In the genomic region with DNA sequence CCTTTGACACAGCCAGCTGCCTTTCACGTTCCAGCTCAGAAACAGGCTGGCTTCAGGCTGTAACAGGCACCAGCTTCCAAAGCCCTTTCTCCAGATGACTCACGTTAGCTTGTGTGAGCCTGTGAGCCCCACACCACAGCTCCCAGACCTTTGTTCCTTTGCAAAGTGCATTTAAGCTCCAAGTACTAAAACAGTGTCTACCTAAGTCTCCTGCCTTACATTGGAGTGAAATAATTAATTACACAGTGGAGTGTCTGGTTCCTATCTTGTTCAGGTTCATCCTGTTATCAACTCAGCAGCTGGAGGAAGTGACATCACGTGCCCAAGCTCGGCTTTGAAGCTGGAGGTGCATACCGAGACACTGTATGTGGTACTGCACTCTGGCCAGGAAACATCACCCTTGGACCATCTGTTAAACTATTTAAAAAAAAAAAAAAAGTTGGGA, we compare ENCODE assay signal across 8 cellular contexts.
DNase-seq lines count a peak whose midpoint lies in the region; ATAC-seq and TF ChIP-seq lines count a peak whose summit lies in the region.

No MANE protein-coding gene starts in this region.

- BruUV-seq in HCT116 (replicated peaks; lab: Mats Ljungman, UMichigan), result no TSS peak

- no peak overlapping the region for H2AFZ ChIP-seq in HCT116 (ENCODE audit: low read depth, low read length, poor library complexity, severe bottlenecking)

- intact Hi-C loops in HCT116 (cut with micrococcal nuclease), result no loop called here

- POLR2A ChIA-PET in HCT116 (lab: Charles Lee), result no interaction called here
- POLR2A ChIA-PET in T-cell (lab: Charles Lee), result interaction anchor here (0.6 to 1.1 kb wide), 5 partner anchors 12 to 464 kb away, joined by 3 to 6 read pairs (median 4); no protein-coding TSS in a partner anchor

- H3K4me1 ChIP-seq in HCT116 (ENCODE audit: control insufficient read depth in 1 of 2, insufficient read depth in 2 of 2, low read length in 2 of 2), result no peaks in the 10 kb centered on the region

- DNase-seq in AG08396 (ENCODE audit: low spot score) (peak; percentile 67), HCT116 (ENCODE audit: low read depth, low spot score) (no peak), T-cell (peak; percentile 51 to 90 (median 82)), astrocyte of the spinal cord (ENCODE audit: low read depth, low spot score) (peak; percentile 80), iris pigment epithelial cell (ENCODE audit: low read depth) (peak; percentile 96), smooth muscle cell of the brain vasculature (ENCODE audit: low read depth, low spot score) (peak; percentile 36), DMS79 (lab: John Stamatoyannopoulos, UW) (no peak)

- no peaks in the 10 kb centered on the region for H4K20me1 ChIP-seq in HCT116 (ENCODE audit: insufficient read depth)

- RAD21 ChIA-PET in HCT116 (lab: Charles Lee; ENCODE audit: low non-redundant PET in 1 of 2, low total read pairs in 2 of 2, uncharacterized antibody in 2 of 2, unreplicated experiment in 2 of 2), result no interaction called here

- H3K36me3 ChIP-seq in HCT116 (ENCODE audit: control insufficient read depth in 1 of 2, insufficient read depth in 2 of 2, low read length in 2 of 2), result no peaks in the 10 kb centered on the region

- TF ChIP-seq CTCF in HCT116 (IDR thresholded peaks at IDR 0.05 in 2 of 3, conservative IDR thresholded peaks at IDR 0.05 in 1 of 3; ENCODE audit: borderline replicate concordance in 1 of 3, insufficient read depth in 1 of 3, low read depth in 2 of 3, low read length in 2 of 3), result no peak
- TF ChIP-seq CTCF in astrocyte of the spinal cord (IDR thresholded peaks at IDR 0.05; ENCODE audit: low read depth, low read length), result no peak

- no peaks in the 10 kb centered on the region for H3K27me3 ChIP-seq in HCT116 (ENCODE audit: insufficient read depth, low read length)

- no peak overlapping the region for H3K9ac ChIP-seq in HCT116 (ENCODE audit: low read length)

- H3K9me3 Mint-ChIP-seq in T-cell, result no peaks in the 10 kb centered on the region

- CTCF ChIA-PET in HCT116 (lab: Charles Lee), result no interaction called here
- CTCF ChIA-PET in T-cell (lab: Charles Lee), result interaction anchor here (0.5 to 2.7 kb wide), 10 partner anchors 10 to 870 kb away, joined by 3 to 8 read pairs (median 3); a partner anchor contains a TSS

- peak overlapping the region; percentile 96 to 99 for H3K27ac Mint-ChIP-seq in T-cell

- TF ChIP-seq RAD21 in HCT116 (IDR thresholded peaks at IDR 0.05; ENCODE audit: low read depth), result no peak

- H3K4me3 Mint-ChIP-seq in T-cell, result peak overlapping the region; percentile 22 to 86 (median 49)

- no peak overlapping the region for H3K27ac ChIP-seq in HCT116 (ENCODE audit: low read depth, low read length)

- no peak for TF ChIP-seq POLR2A in HCT116 (IDR thresholded peaks at IDR 0.05; ENCODE audit: borderline replicate concordance, extremely low read depth, insufficient read depth, insufficient read length)

- ATAC-seq in HCT116 (no peak), T-cell (replicated peaks in 1 of 4) (peak; percentile 36 to 53 (median 41)), GM21360 (IDR thresholded peaks at IDR 0.05; ENCODE audit: unreplicated experiment) (no peak)

- H3K4me2 ChIP-seq in HCT116 (ENCODE audit: low read length), result no peak overlapping the region

- in situ Hi-C loops in astrocyte of the spinal cord (cut with HindIII; ENCODE audit: low sequenced_read_pairs), result no loop called here

- H3K36me3 Mint-ChIP-seq in T-cell, result no peaks in the 10 kb centered on the region

- H3K4me3 ChIP-seq in HCT116 (replicated peaks in 1 of 2; ENCODE audit: low read depth in 1 of 2, low read length in 2 of 2) (no peak overlapping the region), astrocyte of the spinal cord (ENCODE audit: low read depth, low read length) (no peak overlapping the region)

- no peaks in the 10 kb centered on the region for H3K9me3 ChIP-seq in HCT116 (ENCODE audit: control insufficient read depth in 1 of 2, insufficient read depth in 1 of 2, low read depth in 1 of 2, low read length in 2 of 2)

- H3K79me2 ChIP-seq in HCT116 (ENCODE audit: insufficient read depth, low read length), result no peaks in the 10 kb centered on the region

- H3K27me3 Mint-ChIP-seq in T-cell, result no peaks in the 10 kb centered on the region

- no peaks in the 10 kb centered on the region for H3K9me2 ChIP-seq in HCT116 (ENCODE audit: insufficient read depth)

- peaks cover 75 to 90% (median 79%) of the 10 kb centered on the region in 3 donors for H3K4me1 Mint-ChIP-seq in T-cell

TF ChIP-seq in HCT116, 20 proteins besides CTCF, POLR2A, EP300 and RAD21:
- TF ChIP-seq TCF7L2 (IDR thresholded peaks at IDR 0.05; ENCODE audit: borderline replicate concordance, extremely low read depth, insufficient read depth, insufficient read length), result peak; percentile 30
- TF ChIP-seq, protein P1, sequence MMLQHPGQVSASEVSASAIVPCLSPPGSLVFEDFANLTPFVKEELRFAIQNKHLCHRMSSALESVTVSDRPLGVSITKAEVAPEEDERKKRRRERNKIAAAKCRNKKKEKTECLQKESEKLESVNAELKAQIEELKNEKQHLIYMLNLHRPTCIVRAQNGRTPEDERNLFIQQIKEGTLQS (IDR thresholded peaks at IDR 0.05), result no peak

Comparison
In these comparisons a context has a peak if more than half of its experiments do, and no peak if none do; other contexts are left out.
1. DNase-seq: peak in AG08396 (single experiment), T-cell (34 of 34), astrocyte of the spinal cord (single experiment), iris pigment epithelial cell (single experiment) and smooth muscle cell of the brain vasculature (single experiment); none in HCT116 (single experiment) and DMS79 (single experiment).
2. ATAC-seq: peak in T-cell (4 of 4); none in HCT116 (single experiment) and GM21360 (single experiment).